In genomic region chr4:176320976-176321361, GRCh38 we compare ENCODE assay signal across 8 cellular contexts. TPM values are rescaled to one million over a fixed set of nuclear protein-coding genes. Genes with fewer than 3 reads are reported as not detected.
DNase-seq lines count a peak whose midpoint lies in the region; ATAC-seq, FAIRE-seq and TF ChIP-seq lines count a peak whose summit lies in the region.

No MANE protein-coding gene starts in this region.

- intact Hi-C loops in GM12878 (cut with micrococcal nuclease; ENCODE audit: unreplicated experiment) = loop anchor here (1.0 to 5.0 kb wide), 2 partner anchors 126 to 169 kb away; partner anchors contain the start of gene SPATA4

- ATAC-seq in GM12878 (no peak), lung (ENCODE audit: insufficient read depth, low FRiP score) (no peak), HG02981 (IDR thresholded peaks at IDR 0.05; ENCODE audit: unreplicated experiment) (no peak), GM19351 (IDR thresholded peaks at IDR 0.05; ENCODE audit: unreplicated experiment) (no peak)

- peak overlapping the region; percentile 59; the same call in 1 of the 2 replicates for H2AFZ ChIP-seq in GM12878 (ENCODE audit: control insufficient read depth, low read depth, low read length)

- RAD21 ChIA-PET in GM12878 (lab: Charles Lee; ENCODE audit: unreplicated experiment) = interaction anchor here (0.7 kb wide), 1 partner anchor 367 kb away, joined by 3 read pairs; no protein-coding TSS in a partner anchor

- H3K4me3 ChIP-seq in AG04449 (ENCODE audit: low read depth, low read length) = peak overlapping the region; percentile 90
- peak overlapping the region; percentile 80 for H3K4me3 ChIP-seq in HL-60 (replicated peaks; ENCODE audit: insufficient read depth, low read length)
- peak overlapping the region; percentile 81 for H3K4me3 ChIP-seq in GM12878
- peak overlapping the region; percentile 93 for H3K4me3 ChIP-seq in lung

- in situ Hi-C loops in GM12878 (cut with MboI) = no loop called here

- H3K9me3 ChIP-seq in GM12878 (replicated peaks; ENCODE audit: control insufficient read depth, insufficient read depth, low read length) = no peaks in the 10 kb centered on the region
- H3K9me3 ChIP-seq in lung (ENCODE audit: control insufficient read depth in 2 of 2, insufficient read depth in 1 of 2, low read length in 1 of 2) = no peaks in the 10 kb centered on the region

- TF ChIP-seq EP300 in GM12878 (IDR thresholded peaks at IDR 0.05; ENCODE audit: borderline replicate concordance in 1 of 2, control insufficient read depth in 1 of 2, low read depth in 2 of 2, low read length in 2 of 2) = no peak

- 0% methylated on average over 6 of the region's 6 CpGs for WGBS in GM12878 (ENCODE audit: insufficient coverage, insufficient replicate concordance, low lambda C conversion rate, missing lambda C conversion rate)
- WGBS in lung, 2 donors = 1 to 2% methylated on average over 6 of the region's 6 CpGs

- H3K4me2 ChIP-seq in GM12878 (ENCODE audit: control insufficient read depth, insufficient read depth) = peak overlapping the region; percentile 85

- TF ChIP-seq RAD21 in GM12878 (IDR thresholded peaks at IDR 0.05; ENCODE audit: insufficient read depth, low read depth, low read length) = no peak

- SMC1A ChIA-PET in GM12878 (lab: Charles Lee; ENCODE audit: uncharacterized antibody, unreplicated experiment) = interaction anchor here (0.6 to 1.7 kb wide), 3 partner anchors 19 to 1120 kb away, joined by 3 to 4 read pairs (median 3); no protein-coding TSS in a partner anchor

- peaks cover 54% of the 10 kb centered on the region for H3K79me2 ChIP-seq in GM12878 (ENCODE audit: control insufficient read depth, insufficient read depth, low read length)

- no peak for DNase-seq in AG04449 (ENCODE audit: low read depth, low spot score)
- no peak for DNase-seq in HL-60 (ENCODE audit: low read depth in 1 of 2, low spot score in 1 of 2)
- DNase-seq in GM12878 (ENCODE audit: low read depth, low spot score) = no peak
- no peak for DNase-seq in lung (ENCODE audit: low spot score)
- no peak for DNase-seq in Ammon's horn (ENCODE audit: low spot score)
- no peak for DNase-seq in NCI-H146 treated with DMSO at 0.1 percent for 48 hours (lab: John Stamatoyannopoulos, UW; ENCODE audit: unreplicated experiment)

- H3K27me3 ChIP-seq in HL-60 (ENCODE audit: insufficient read depth, poor library complexity, severe bottlenecking) (no peaks in the 10 kb centered on the region), GM12878 (replicated peaks in 1 of 2; ENCODE audit: control insufficient read depth in 2 of 2, insufficient read depth in 2 of 2, low read length in 1 of 2) (no peaks in the 10 kb centered on the region), lung (ENCODE audit: control insufficient read depth, insufficient read depth) (no peaks in the 10 kb centered on the region)

- no peaks in the 10 kb centered on the region for H4K20me1 ChIP-seq in GM12878 (ENCODE audit: control insufficient read depth, insufficient read depth)

- TF ChIP-seq POLR2A in GM12878 (IDR thresholded peaks at IDR 0.05; ENCODE audit: low read depth, low read length) = no peak

- no peaks in the 10 kb centered on the region; a peak in 1 of 4 replicates for H3K36me3 ChIP-seq in GM12878 (ENCODE audit: control insufficient read depth in 2 of 2, insufficient read depth in 2 of 2, low read length in 1 of 2)
- peaks cover 1 to 3% of the 10 kb centered on the region in 2 donors for H3K36me3 ChIP-seq in lung (ENCODE audit: control insufficient read depth in 2 of 2, insufficient read depth in 2 of 2, low read length in 2 of 2)

- CTCF ChIA-PET in AG04449 (lab: Yijun Ruan, JAX) (no interaction called here), GM12878 (lab: Yijun Ruan, JAX) (interaction anchor here (1.0 kb wide), 1 partner anchor 9 kb away, joined by 3 read pairs; no protein-coding TSS in a partner anchor)

- POLR2A ChIA-PET in AG04449 (lab: Yijun Ruan, JAX) (interaction anchor here (0.7 kb wide), 1 partner anchor 136 kb away, joined by 3 read pairs; no protein-coding TSS in a partner anchor), GM12878 (lab: Charles Lee) (interaction anchor here (0.7 kb wide), 1 partner anchor 125 kb away, joined by 3 read pairs; no protein-coding TSS in a partner anchor)

- BruUV-seq in GM12878 (replicated peaks; lab: Mats Ljungman, UMichigan) = no TSS peak

- H3K27ac ChIP-seq in HL-60 (replicated peaks) (peak overlapping the region; percentile 91), GM12878 (ENCODE audit: control insufficient read depth, insufficient read depth) (peak overlapping the region; percentile 83), lung (ENCODE audit: low read depth in 1 of 2, low read length in 1 of 2) (peak overlapping the region in 1 of 2 donors; percentile 99)

- no peak for FAIRE-seq in GM12878 (lab: Jason Lieb, UNC)

- H3K4me1 ChIP-seq in GM12878 (ENCODE audit: control insufficient read depth, insufficient read depth, low read length) (peaks cover 9% of the 10 kb centered on the region; the same call in 1 of the 2 replicates), lung (ENCODE audit: control insufficient read depth in 2 of 2, insufficient read depth in 2 of 2, low read length in 2 of 2) (peaks cover 0 to 5% of the 10 kb centered on the region in 2 donors)

- peak overlapping the region; percentile 95 for H3K9ac ChIP-seq in GM12878 (ENCODE audit: control insufficient read depth, insufficient read depth, low read length)

- TF ChIP-seq CTCF in AG04449 (IDR thresholded peaks at IDR 0.05; ENCODE audit: insufficient read depth, low read length, missing control alignments) (no peak), HL-60 (IDR thresholded peaks at IDR 0.05; ENCODE audit: insufficient read depth, low read length) (no peak), GM12878 (IDR thresholded peaks at IDR 0.05 in 2 of 3, conservative IDR thresholded peaks at IDR 0.05 in 1 of 3; ENCODE audit: control insufficient read depth in 2 of 3, extremely low read depth in 1 of 3, insufficient read depth in 1 of 3, low read depth in 3 of 3, low read length in 3 of 3) (no peak), lung (IDR thresholded peaks at IDR 0.05; ENCODE audit: control extremely low read depth, extremely low read depth) (no peak)

TF ChIP-seq in GM12878, 131 proteins besides CTCF, POLR2A, EP300 and RAD21:
- no peak for TF ChIP-seq E2F8 (IDR thresholded peaks at IDR 0.05; ENCODE audit: low read depth, partially characterized antibody)

RNA-seq across cellular contexts. Expression of gene SPCS3, which starts 1.2 kb away (rescaled TPM):
- total RNA-seq in GM12878 (2013; cell fraction: nucleolus; rRNA removed) = 114 and 123 TPM in 2 replicates
- 83.4 and 92.6 TPM in 2 replicates for total RNA-seq in GM12878 (2014; rRNA removed)
- 112 and 113 TPM in 2 replicates for total RNA-seq in GM12878 (2014; rRNA removed; fragmentation: Illumina TruSeq; extraction: Trizol)
- total RNA-seq in GM12878 (2021) = 144 and 151 TPM in 2 replicates
- polyA plus RNA-seq in GM12878 (2011; ENCODE audit: low read depth) = 34.6 TPM
- polyA plus RNA-seq in GM12878 (2011; rRNA removed) = 50.0 and 79.6 TPM in 2 replicates
- 19.2 and 19.8 TPM in 2 replicates for polyA plus RNA-seq in GM12878 (2011; cell fraction: cytosol; rRNA removed)
- 33.6 and 34.1 TPM in 2 replicates for polyA plus RNA-seq in GM12878 (2011; cell fraction: nucleus; rRNA removed)
- 44.5 and 53.0 TPM in 2 replicates for polyA plus RNA-seq in GM12878 (2012)
- 69.4 and 87.6 TPM in 2 replicates for polyA plus RNA-seq in GM12878 (2014; fragmentation: Illumina TruSeq; extraction: Trizol)
- 10 to 100 TPM; 50.6 to 53.4 TPM for polyA plus RNA-seq in GM12878 (2014; fragmentation: Nextera tagmentation; extraction: Ambion mirVana)
- 61.6 and 74.4 TPM in 2 replicates for polyA plus RNA-seq in GM12878 (2014; rRNA removed)
- 100 to 1,000 TPM; 114 to 124 TPM for polyA plus RNA-seq in GM12878 (2016; fragmentation: Nextera tagmentation; extraction: Ambion mirVana)
- polyA minus RNA-seq in GM12878 (2011; rRNA and poly(A)+ RNA removed) = 26.3 and 26.6 TPM in 2 replicates
- polyA minus RNA-seq in GM12878 (2011; cell fraction: cytosol; rRNA and poly(A)+ RNA removed) = 18.4 TPM in 2 replicates
- 45.9 and 79.7 TPM in 2 replicates for polyA minus RNA-seq in GM12878 (2011; cell fraction: nucleus; rRNA and poly(A)+ RNA removed)
- total RNA-seq in lung = 100 to 1,000 TPM; 104 to 170 TPM
- polyA plus RNA-seq in lung = 10 to 100 TPM; 39.4 to 67.5 TPM

RNA-seq across cellular contexts. Expression of gene ASB5, which starts 51.9 kb away (rescaled TPM):
- total RNA-seq in GM12878 (2013; cell fraction: nucleolus; rRNA removed) = not detected in 2 replicates
- total RNA-seq in GM12878 (2014; rRNA removed) (not detected in 2 replicates), GM12878 (2014; rRNA removed; fragmentation: Illumina TruSeq; extraction: Trizol) (not detected in 2 replicates), GM12878 (2021) (not detected in 2 replicates), lung (under 1 TPM; 0.31 to 0.40 TPM)
- not detected for polyA plus RNA-seq in GM12878 (2011; ENCODE audit: low read depth)
- polyA plus RNA-seq in GM12878 (2011; rRNA removed) (not detected in 2 replicates), GM12878 (2014; fragmentation: Illumina TruSeq; extraction: Trizol) (not detected in 2 replicates), GM12878 (2014; fragmentation: Nextera tagmentation; extraction: Ambion mirVana) (not detected), GM12878 (2014; rRNA removed) (0.03 TPM in 1 of 2 replicates, not detected in the other), GM12878 (2016; fragmentation: Nextera tagmentation; extraction: Ambion mirVana) (not detected), lung (under 1 TPM in 1 of 2 donors, not detected in 1; 0.08 TPM)
- not detected in 2 replicates for polyA plus RNA-seq in GM12878 (2011; cell fraction: cytosol; rRNA removed)
- polyA plus RNA-seq in GM12878 (2011; cell fraction: nucleus; rRNA removed) = not detected in 2 replicates
- polyA plus RNA-seq in GM12878 (2012) = not detected in 2 replicates
- polyA minus RNA-seq in GM12878 (2011; rRNA and poly(A)+ RNA removed) = not detected in 2 replicates
- polyA minus RNA-seq in GM12878 (2011; cell fraction: cytosol; rRNA and poly(A)+ RNA removed) = not detected in 2 replicates
- not detected in 2 replicates for polyA minus RNA-seq in GM12878 (2011; cell fraction: nucleus; rRNA and poly(A)+ RNA removed)
